Comparison of ENCODE assay signal across 12 cellular contexts in the genomic region with DNA sequence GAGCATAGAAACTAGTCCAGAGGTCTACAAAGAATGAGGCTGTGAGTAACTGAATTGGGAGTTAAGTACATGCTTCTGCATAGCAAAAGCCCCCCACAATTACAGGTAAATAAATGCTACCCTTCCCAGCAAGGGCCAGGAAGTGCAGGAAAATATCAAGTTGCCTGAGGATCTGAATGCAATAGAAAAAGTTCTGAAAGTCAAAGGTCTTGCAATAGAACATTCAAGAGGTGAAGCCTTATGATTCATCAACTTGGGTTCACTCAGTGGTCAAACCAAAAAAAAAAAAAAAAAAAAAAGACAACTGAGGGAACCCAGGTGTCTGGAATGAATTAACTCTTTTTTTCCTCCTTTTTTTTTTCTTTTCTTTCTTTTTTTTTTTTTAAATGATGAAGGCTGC. TPM values are rescaled to one million over a fixed set of nuclear protein-coding genes. Genes with fewer than 3 reads are reported as not detected.
DNase-seq lines count a peak whose midpoint lies in the region; ATAC-seq, FAIRE-seq and TF ChIP-seq lines count a peak whose summit lies in the region.
"Had no signal": no experiment of that assay in that cellular context is flagged by ENCODE, and none has a peak within 500 bp of the region (broad histone marks: within the 10 kb centered on the region; RNA-seq: fewer than 3 reads in every experiment).

No MANE protein-coding gene starts in this region.

- no peaks in the 10 kb centered on the region for H3K79me2 ChIP-seq in keratinocyte (ENCODE audit: control insufficient read depth, insufficient read depth, low read length)

- dilution Hi-C loops in keratinocyte (cut with MboI; ENCODE audit: extremely low pct_ligation_motif_present, low sequenced_read_pairs): no loop called here

- H3K9me1 ChIP-seq in keratinocyte (ENCODE audit: control insufficient read depth, extremely low read depth, insufficient read depth, low read length): no peaks in the 10 kb centered on the region

- H3K27ac ChIP-seq in HUES64 (ENCODE audit: low read depth, low read length) (peak overlapping the region; percentile 59; the same call in 1 of the 2 replicates), keratinocyte (ENCODE audit: control insufficient read depth, insufficient read depth, low read length) (peak overlapping the region; percentile 72)
- H3K27ac ChIP-seq: transverse colon had no signal

- no peak overlapping the region for H3K4me3 ChIP-seq in BJ (ENCODE audit: low read depth, low read length)
- H3K4me3 ChIP-seq in HUES64 (ENCODE audit: low read length): no peak overlapping the region
- H3K4me3 ChIP-seq in adipocyte (ENCODE audit: low read length): peak overlapping the region; percentile 22
- no peak overlapping the region for H3K4me3 ChIP-seq in keratinocyte (ENCODE audit: control insufficient read depth in 2 of 3, extremely low read depth in 1 of 3, insufficient read depth in 2 of 3, low read depth in 1 of 3, low read length in 3 of 3)
- H3K4me3 ChIP-seq: K562, transverse colon had no signal

- no peak for FAIRE-seq in keratinocyte (lab: Jason Lieb, UNC)
- FAIRE-seq: K562 had no signal

- H3K27me3 ChIP-seq in BJ (ENCODE audit: control insufficient read depth, insufficient read depth, low read length) (no peaks in the 10 kb centered on the region), HUES64 (ENCODE audit: insufficient read depth, low read length) (no peaks in the 10 kb centered on the region), adipocyte (replicated peaks; ENCODE audit: control insufficient read depth, insufficient read depth, low read length) (no peaks in the 10 kb centered on the region), keratinocyte (ENCODE audit: control insufficient read depth, extremely low read depth, insufficient read depth, low read length) (no peaks in the 10 kb centered on the region)
- H3K27me3 ChIP-seq: transverse colon had no signal

- H3K4me1 ChIP-seq in HUES64 (ENCODE audit: insufficient read depth, low read length) (peaks cover 19% of the 10 kb centered on the region), adipocyte (ENCODE audit: control insufficient read depth, insufficient read depth, low read length) (peaks cover 44% of the 10 kb centered on the region), keratinocyte (ENCODE audit: control insufficient read depth, extremely low read depth, insufficient read depth, low read length) (peaks cover 51% of the 10 kb centered on the region)

- H2AFZ ChIP-seq in keratinocyte (ENCODE audit: control insufficient read depth, low read length): no peak overlapping the region

- DNase-seq in BJ (ENCODE audit: low read depth): peak; percentile 46
- peak; percentile 61 for DNase-seq in adipocyte (ENCODE audit: low read depth)
- peak; percentile 19 for DNase-seq in keratinocyte (ENCODE audit: low read depth, low spot score)
- no peak for DNase-seq in NCI-H1105 treated with DMSO at 0.1 percent for 48 hours (lab: John Stamatoyannopoulos, UW)
- DNase-seq in RPMI8226: no peak
- DNase-seq: activated B cell treated with CpG ODN at 0.5 μM for 24 hours; stimulated activated CD4-positive, alpha-beta T cell treated with anti-CD3 and anti-CD28 coated beads, Interleukin-4, amount 100 ng/mL, for 1 hour; transverse colon had no signal

- H3K9me3 ChIP-seq in HUES64 (ENCODE audit: insufficient read depth, low read depth, low read length): peaks cover 19% of the 10 kb centered on the region
- H3K9me3 ChIP-seq in adipocyte (ENCODE audit: control insufficient read depth, low read length): no peaks in the 10 kb centered on the region
- peaks cover 8% of the 10 kb centered on the region for H3K9me3 ChIP-seq in keratinocyte (ENCODE audit: control insufficient read depth, low read depth, low read length)
- H3K9me3 ChIP-seq: transverse colon had no signal

- no peak overlapping the region for H3K9ac ChIP-seq in HUES64 (ENCODE audit: low read depth, low read length)
- no peak overlapping the region for H3K9ac ChIP-seq in adipocyte (ENCODE audit: low read length)
- peak overlapping the region; percentile 2 for H3K9ac ChIP-seq in keratinocyte (ENCODE audit: control insufficient read depth, extremely low read depth, insufficient read depth, low read length)

- CTCF ChIA-PET in BJ (lab: Yijun Ruan, JAX): interaction anchor here (0.6 to 3.0 kb wide), 6 partner anchors 10 to 313 kb away, joined by 4 to 18 read pairs (median 5); no protein-coding TSS in a partner anchor

- ATAC-seq in GM19395 (IDR thresholded peaks at IDR 0.05; ENCODE audit: unreplicated experiment): no peak
- ATAC-seq in HG03432 (IDR thresholded peaks at IDR 0.05; ENCODE audit: unreplicated experiment): no peak

- peak overlapping the region; percentile 69 for H3K4me2 ChIP-seq in keratinocyte (ENCODE audit: control insufficient read depth, extremely low read depth, insufficient read depth, low read depth, low read length)

- H3K36me3 ChIP-seq in BJ (ENCODE audit: control insufficient read depth, insufficient read depth, low read length): no peaks in the 10 kb centered on the region
- H3K36me3 ChIP-seq in HUES64 (ENCODE audit: insufficient read depth, low read length): no peaks in the 10 kb centered on the region
- H3K36me3 ChIP-seq in adipocyte (ENCODE audit: control insufficient read depth, insufficient read depth, low read length, severe bottlenecking): no peaks in the 10 kb centered on the region
- H3K36me3 ChIP-seq in keratinocyte (ENCODE audit: control insufficient read depth in 2 of 2, extremely low read depth in 1 of 2, insufficient read depth in 2 of 2, low read length in 2 of 2): no peaks in the 10 kb centered on the region
- H3K36me3 ChIP-seq: transverse colon had no signal

- POLR2A ChIA-PET in BJ (lab: Charles Lee): no interaction called here

- H4K20me1 ChIP-seq in keratinocyte (ENCODE audit: control insufficient read depth, extremely low read depth, insufficient read depth, low read length): no peaks in the 10 kb centered on the region

- TF ChIP-seq CTCF in BJ (IDR thresholded peaks at IDR 0.05; ENCODE audit: insufficient read depth, low read depth, low read length): no peak
- TF ChIP-seq CTCF in keratinocyte (optimal IDR thresholded peaks at IDR 0.05 in 1 of 3, IDR thresholded peaks at IDR 0.05 in 1 of 3, conservative IDR thresholded peaks at IDR 0.05 in 1 of 3; ENCODE audit: extremely low read depth in 1 of 3, insufficient read depth in 2 of 3, low read length in 3 of 3): no peak

RNA-seq across cellular contexts. Expression of gene RFX8, which starts 42.8 kb away (rescaled TPM):
- polyA plus RNA-seq in BJ (2011; rRNA removed) (1.7 and 2.1 TPM in 2 replicates), keratinocyte (0.05 TPM in 1 of 3 replicates, not detected in the others)
- polyA minus RNA-seq in BJ (2011; rRNA and poly(A)+ RNA removed): 0.57 and 2.7 TPM in 2 replicates
- not detected for polyA plus RNA-seq in HUES64 (2013, experiment 1 of 2)
- polyA plus RNA-seq in HUES64 (2013, experiment 2 of 2): not detected
- polyA plus RNA-seq in keratinocyte (2011; ENCODE audit: low read depth): not detected
- polyA plus RNA-seq in keratinocyte (2011; cell fraction: cytosol; rRNA removed): not detected in 2 replicates
- not detected in 2 replicates for polyA plus RNA-seq in keratinocyte (2011; cell fraction: nucleus; rRNA removed)
- polyA plus RNA-seq in keratinocyte (2012; ENCODE audit: low replicate concordance): not detected in 2 replicates
- not detected in 3 replicates for polyA minus RNA-seq in keratinocyte
- not detected for polyA minus RNA-seq in keratinocyte (2011; cell fraction: cytosol; rRNA and poly(A)+ RNA removed)
- not detected in 2 replicates for polyA minus RNA-seq in keratinocyte (2011; cell fraction: nucleus; rRNA and poly(A)+ RNA removed)
- polyA plus RNA-seq: K562 had no signal

Comparison
In these comparisons a context has a peak if more than half of its experiments do, and no peak if none do; other contexts are left out.
1. DNase-seq: peak in BJ (single experiment), adipocyte (single experiment) and keratinocyte (single experiment); none in NCI-H1105 treated with DMSO at 0.1 percent for 48 hours (single experiment) and RPMI8226 (single experiment).